8 cellular contexts compared by ENCODE assay signal in the genomic region with DNA sequence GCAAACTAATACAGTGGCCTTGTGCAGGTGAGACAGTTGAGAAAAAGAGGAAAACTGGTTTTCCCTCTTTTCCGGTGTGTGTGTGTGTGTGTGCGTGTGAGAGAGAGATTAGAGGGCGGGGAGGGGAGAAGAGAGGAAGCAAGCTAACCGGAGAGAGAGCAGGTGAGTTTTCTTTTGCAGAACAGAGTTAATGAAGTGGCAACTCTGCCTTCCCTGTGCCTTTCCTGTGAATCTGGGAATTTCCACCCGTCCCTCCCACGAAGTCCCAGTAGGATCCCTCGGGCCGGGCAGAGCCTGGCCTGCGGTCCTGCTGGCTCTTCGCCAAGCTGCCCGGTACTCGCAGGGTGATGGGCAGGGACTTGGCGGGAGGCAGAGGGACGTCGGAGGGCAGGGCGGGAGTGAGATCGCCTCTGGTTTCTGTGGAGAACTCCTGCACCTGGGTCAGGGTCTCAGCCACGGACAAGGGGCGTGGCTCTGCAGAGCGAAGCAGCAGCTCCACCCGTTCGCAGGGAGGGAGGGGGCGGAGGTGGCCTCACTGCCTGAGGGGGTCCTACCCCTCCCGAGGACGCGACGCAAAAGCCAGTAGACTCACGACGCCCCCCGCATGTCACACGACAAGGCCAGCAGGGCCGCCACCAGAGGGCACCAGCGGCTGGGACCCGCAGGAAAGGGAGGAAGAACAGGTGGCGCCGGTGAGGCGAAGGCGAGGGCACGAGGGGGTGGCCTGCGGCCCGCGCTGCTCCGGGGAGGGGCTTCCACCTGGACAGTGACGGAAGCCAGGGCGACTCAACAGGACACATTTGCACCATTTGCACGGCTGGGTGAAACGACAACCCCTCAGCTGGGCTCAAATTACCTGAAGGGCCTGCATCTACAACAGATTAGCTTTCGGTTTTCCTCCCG. TPM values are rescaled to one million over a fixed set of nuclear protein-coding genes. Genes with fewer than 3 reads are reported as not detected.
DNase-seq lines count a peak whose midpoint lies in the region; ATAC-seq lines count a peak whose summit lies in the region.

No MANE protein-coding gene starts in this region.

- H3K36me3 ChIP-seq in iPS-18a (ENCODE audit: control insufficient read depth, low read depth, low read length) = no peaks in the 10 kb centered on the region

- H3K9ac ChIP-seq in iPS-18a (ENCODE audit: low read length) = peak overlapping the region; percentile 32

- H3K27me3 ChIP-seq in iPS-18a (ENCODE audit: control insufficient read depth, insufficient read depth, low read length) = peaks cover 22% of the 10 kb centered on the region

- H3K4me1 ChIP-seq in iPS-18a (ENCODE audit: control insufficient read depth, low read depth, low read length) = peaks cover 9% of the 10 kb centered on the region

- peak overlapping the region; percentile 42 for H3K4me3 ChIP-seq in iPS-18a (ENCODE audit: low read length)

- H3K9me3 ChIP-seq in iPS-18a (ENCODE audit: control insufficient read depth, low read depth, low read length) = no peaks in the 10 kb centered on the region

- DNase-seq in A172 (ENCODE audit: low spot score) (peak; percentile 33), NCI-H1105 (lab: John Stamatoyannopoulos, UW) (peak; percentile 94), T-helper 2 cell (peak; percentile 38 to 60 (median 58)), astrocyte of the hippocampus (ENCODE audit: low read depth, low spot score) (peak; percentile 64)
- DNase-seq in stimulated activated CD4-positive, alpha-beta T cell treated with anti-CD3 and anti-CD28 coated beads, Interleukin-12 subunit alpha, Interleukin-12 subunit beta, amount 100 ng/mL, for 4 hours = peak; percentile 73

- H3K27ac ChIP-seq in iPS-18a (ENCODE audit: low read length) = no peak overlapping the region

- ATAC-seq in GM19351 (IDR thresholded peaks at IDR 0.05; ENCODE audit: unreplicated experiment) (peak; percentile 62), HG02610 (IDR thresholded peaks at IDR 0.05; ENCODE audit: unreplicated experiment) (no peak)

RNA-seq across cellular contexts. Expression of gene RNF182, which starts 51.2 kb away (rescaled TPM):
- total RNA-seq in A172 (2014; rRNA removed; shearing (Covaris generic)) = 10.6 and 13.0 TPM in 2 replicates

RNA-seq across cellular contexts. Expression of gene MCUR1, which starts 59.2 kb away (rescaled TPM):
- 13.9 and 18.7 TPM in 2 replicates for total RNA-seq in A172 (2014; rRNA removed; shearing (Covaris generic))

Comparison
In these comparisons a context has a peak if more than half of its experiments do, and no peak if none do; other contexts are left out.
1. DNase-seq: peak in every context shown above with its lines; median percentile 94 in NCI-H1105; 73 in stimulated activated CD4-positive, alpha-beta T cell treated with anti-CD3 and anti-CD28 coated beads, Interleukin-12 subunit alpha, Interleukin-12 subunit beta, amount 100 ng/mL, for 4 hours; 64 in astrocyte of the hippocampus; 58 in T-helper 2 cell; 33 in A172.